Comparison of ENCODE assay signal across 8 cellular contexts in genomic region chr2:174248998-174249592, GRCh38. TPM values are rescaled to one million over a fixed set of nuclear protein-coding genes. Genes with fewer than 3 reads are reported as not detected.
DNase-seq lines count a peak whose midpoint lies in the region; ATAC-seq and TF ChIP-seq lines count a peak whose summit lies in the region.

No MANE protein-coding gene starts in this region.

- no peak for ATAC-seq in GM19467 (IDR thresholded peaks at IDR 0.05; ENCODE audit: unreplicated experiment)

- CTCF ChIA-PET in MCF 10A (lab: Yijun Ruan, JAX), result interaction anchor here (1.1 to 1.7 kb wide), 2 partner anchors 92 to 264 kb away, joined by 3 to 4 read pairs; no protein-coding TSS in a partner anchor

- intact Hi-C loops in MCF 10A (cut with micrococcal nuclease), result loop anchor here (2.0 to 10.0 kb wide), 4 partner anchors 16 to 284 kb away; partner anchors contain the start of gene SP3

- H3K4me1 Mint-ChIP-seq in HFFc6 (ENCODE audit: low read depth) (peaks cover 28% of the 10 kb centered on the region), MCF 10A (ENCODE audit: insufficient read depth, unreplicated experiment) (peaks cover 13% of the 10 kb centered on the region), mesothelial cell of epicardium (peaks cover 16% of the 10 kb centered on the region)

- POLR2A ChIA-PET in MCF 10A (lab: Yijun Ruan, JAX), result interaction anchor here (0.6 to 6.8 kb wide), 41 partner anchors 8 to 1289 kb away, joined by 3 to 65 read pairs (median 4); no protein-coding TSS in a partner anchor

- no peaks in the 10 kb centered on the region for H3K27me3 Mint-ChIP-seq in HFFc6 (ENCODE audit: insufficient read depth)
- H3K27me3 Mint-ChIP-seq in MCF 10A (ENCODE audit: insufficient read depth, unreplicated experiment), result no peaks in the 10 kb centered on the region
- no peaks in the 10 kb centered on the region for H3K27me3 Mint-ChIP-seq in mesothelial cell of epicardium (ENCODE audit: low read depth)

- peak overlapping the region; percentile 87 for H3K4me3 Mint-ChIP-seq in HFFc6
- peak overlapping the region; percentile 94 for H3K4me3 Mint-ChIP-seq in MCF 10A (ENCODE audit: unreplicated experiment)
- peak overlapping the region; percentile 67 for H3K4me3 Mint-ChIP-seq in mesothelial cell of epicardium

- peak overlapping the region; percentile 86 for H3K27ac Mint-ChIP-seq in HFFc6
- H3K27ac Mint-ChIP-seq in MCF 10A (ENCODE audit: low read depth, unreplicated experiment), result peak overlapping the region; percentile 94
- H3K27ac Mint-ChIP-seq in mesothelial cell of epicardium, result peak overlapping the region; percentile 92

- peak overlapping the region; percentile 72 for H3K27ac ChIP-seq in 22Rv1

- BruUV-seq in MCF 10A (replicated peaks; lab: Mats Ljungman, UMichigan), result TSS peak; percentile 96

- DNase-seq in HFFc6, result no peak
- no peak for DNase-seq in MCF 10A (ENCODE audit: unreplicated experiment)
- no peak for DNase-seq in mesothelial cell of epicardium (ENCODE audit: low spot score in 2 of 2, unreplicated experiment in 2 of 2)
- no peak for DNase-seq in glomerular visceral epithelial cell (ENCODE audit: extremely low spot score)
- no peak for DNase-seq in stimulated activated CD4-positive, alpha-beta T cell treated with anti-CD3 and anti-CD28 coated beads, Interleukin-15, amount 100 ng/mL, for 24 hours
- DNase-seq in kidney tubule cell (ENCODE audit: low spot score), result no peak

- H3K9me3 Mint-ChIP-seq in HFFc6, result no peaks in the 10 kb centered on the region
- H3K9me3 Mint-ChIP-seq in MCF 10A (ENCODE audit: unreplicated experiment), result no peaks in the 10 kb centered on the region
- H3K9me3 Mint-ChIP-seq in mesothelial cell of epicardium, result no peaks in the 10 kb centered on the region

- TF ChIP-seq CTCF in 22Rv1 (IDR thresholded peaks at IDR 0.05) (no peak), HFFc6 (IDR thresholded peaks at IDR 0.05) (no peak), MCF 10A (IDR thresholded peaks at IDR 0.05; ENCODE audit: unreplicated experiment) (no peak), mesothelial cell of epicardium (IDR thresholded peaks at IDR 0.05; ENCODE audit: unreplicated experiment) (no peak)

- H3K36me3 Mint-ChIP-seq in HFFc6 (ENCODE audit: low read depth) (peaks cover 8% of the 10 kb centered on the region), MCF 10A (ENCODE audit: insufficient read depth, unreplicated experiment) (peaks cover 25% of the 10 kb centered on the region), mesothelial cell of epicardium (peaks cover 3% of the 10 kb centered on the region)

RNA-seq across cellular contexts. Expression of gene OLA1, which starts 0.8 kb away (rescaled TPM):
- total RNA-seq in HFFc6 (2021; fragmentation: NEBNext Ultra II Directional; extraction: Animal tissue kit (Norgen Biotek cat#: 25700)), result 100 to 1,000 TPM; 105 to 123 (median 106) TPM
- total RNA-seq in MCF 10A (2022) (169 and 224 TPM in 2 replicates), mesothelial cell of epicardium (83.9 to 94.2 TPM (median 87.3 TPM) in 3 replicates)
